In genomic region chr19:48391100-48392005, GRCh38 we compare ENCODE assay signal across 8 cellular contexts. TPM values are rescaled to one million over a fixed set of nuclear protein-coding genes. Genes with fewer than 3 reads are reported as not detected.
DNase-seq lines count a peak whose midpoint lies in the region; ATAC-seq and TF ChIP-seq lines count a peak whose summit lies in the region.

Gene KDELR1 (minus strand): TSS chr19:48391551. CDS start chr19:48391358, 193 bp downstream.

- peak in 1 of 2 donors; percentile 53 for TF ChIP-seq POLR2A in vagina (IDR thresholded peaks at IDR 0.05)

- peak; percentile 68 for ATAC-seq in GM19467 (IDR thresholded peaks at IDR 0.05; ENCODE audit: unreplicated experiment)

- intact Hi-C loops in T-helper 1 cell treated with Interleukin-12 subunit alpha and Interleukin-12 subunit beta and Interleukin-4 antibody, amounts not matched to agents 30 ng/mL and 1 ng/mL, for 36 hours (cut with micrococcal nuclease), result loop anchor here (1.0 to 2.0 kb wide), 8 partner anchors 8 to 101 kb away; partner anchors contain the start of genes CYTH2, GRWD1 and SYNGR4
- intact Hi-C loops in left ventricle myocardium inferior (cut with micrococcal nuclease) (no loop called here), vagina (cut with DNase I) (no loop called here)

- H3K27me3 Mint-ChIP-seq in progenitor cell of endocrine pancreas, result peaks cover 35% of the 10 kb centered on the region

- peaks cover 45% of the 10 kb centered on the region for H3K27me3 ChIP-seq in left ventricle myocardium inferior (ENCODE audit: low read depth)
- peaks cover 8% of the 10 kb centered on the region for H3K27me3 ChIP-seq in vagina

- DNase-seq in CMK (ENCODE audit: low read depth), result peak; percentile 72
- DNase-seq in amygdala (lab: John Stamatoyannopoulos, UW), result peak in 54 of 56 donors; percentile 20 to 87 (median 64)
- peak; percentile 75 for DNase-seq in left ventricle myocardium inferior
- DNase-seq in progenitor cell of endocrine pancreas (ENCODE audit: low spot score, unreplicated experiment), result peak; percentile 78
- no peak for DNase-seq in vagina (ENCODE audit: extremely low spot score in 2 of 2)

- TF ChIP-seq CTCF in LNCAP (IDR thresholded peaks at IDR 0.05) (peak; percentile 70), left ventricle myocardium inferior (IDR thresholded peaks at IDR 0.05; ENCODE audit: borderline replicate concordance) (peak; percentile 93), progenitor cell of endocrine pancreas (IDR thresholded peaks at IDR 0.05; ENCODE audit: unreplicated experiment) (peak; percentile 84), vagina (IDR thresholded peaks at IDR 0.05) (peak in 2 of 3 experiments; percentile 50 to 86)

- H3K9me3 Mint-ChIP-seq in progenitor cell of endocrine pancreas (ENCODE audit: low read depth), result no peaks in the 10 kb centered on the region

- H3K36me3 ChIP-seq in left ventricle myocardium inferior (peaks cover 32% of the 10 kb centered on the region), vagina (peaks cover 0 to 21% of the 10 kb centered on the region in 2 donors)

- H3K36me3 Mint-ChIP-seq in progenitor cell of endocrine pancreas (ENCODE audit: insufficient read depth), result peaks cover 8% of the 10 kb centered on the region

- H3K4me1 Mint-ChIP-seq in progenitor cell of endocrine pancreas (ENCODE audit: low read depth), result peaks cover 10% of the 10 kb centered on the region

- peak within 1 kb of the TSS; percentile 98 for H3K4me3 ChIP-seq in left ventricle myocardium inferior
- peak within 1 kb of the TSS; percentile 85 to 99 for H3K4me3 ChIP-seq in vagina

- H3K27ac Mint-ChIP-seq in progenitor cell of endocrine pancreas, result peak within 1 kb of the TSS; percentile 97

- H3K9me3 ChIP-seq in left ventricle myocardium inferior (replicated peaks) (no peaks in the 10 kb centered on the region), vagina (no peaks in the 10 kb centered on the region)

- peaks cover 35% of the 10 kb centered on the region for H3K4me1 ChIP-seq in left ventricle myocardium inferior
- peaks cover 35% of the 10 kb centered on the region for H3K4me1 ChIP-seq in vagina

- H3K4me3 Mint-ChIP-seq in progenitor cell of endocrine pancreas (ENCODE audit: low read depth), result peak within 1 kb of the TSS; percentile 91

- H3K27ac ChIP-seq in left ventricle myocardium inferior (replicated peaks), result peak within 1 kb of the TSS; percentile 90
- H3K27ac ChIP-seq in vagina, result peak within 1 kb of the TSS; percentile 92

RNA-seq across cellular contexts. Expression of gene KDELR1, which starts in this region (rescaled TPM):
- total RNA-seq in T-helper 1 cell treated with Interleukin-12 subunit alpha and Interleukin-12 subunit beta and Interleukin-4 antibody, amounts not matched to agents 30 ng/mL and 1 ng/mL, for 36 hours, result 72.6 and 74.0 TPM in 2 replicates
- 68.4 TPM for total RNA-seq in left ventricle myocardium inferior
- total RNA-seq in progenitor cell of endocrine pancreas, result 207 and 213 TPM in 2 replicates
- total RNA-seq in vagina, result 90.8 TPM

Comparison
In these comparisons a context has a peak if more than half of its experiments do, and no peak if none do; other contexts are left out.
1. DNase-seq: peak in CMK (single experiment), amygdala (54 of 56), left ventricle myocardium inferior (single experiment) and progenitor cell of endocrine pancreas (single experiment); none in vagina (0 of 2).
2. Peak in every context shown above with its lines, with median percentiles within 50 percentile points of each other: CTCF ChIP-seq.